Comparison of ENCODE assay signal across 15 cellular contexts in genomic region chr12:53952335-53952694, GRCh38. TPM values are rescaled to one million over a fixed set of nuclear protein-coding genes. Genes with fewer than 3 reads are reported as not detected.
DNase-seq lines count a peak whose midpoint lies in the region; ATAC-seq lines count a peak whose summit lies in the region.
"Had no signal": no experiment of that assay in that cellular context is flagged by ENCODE, and none has a peak within 500 bp of the region (broad histone marks: within the 10 kb centered on the region; RNA-seq: fewer than 3 reads in every experiment).

No MANE protein-coding gene starts in this region.

- no peak overlapping the region for H3K18ac ChIP-seq in mesendoderm (ENCODE audit: low read length)

- no peaks in the 10 kb centered on the region for H3K36me3 ChIP-seq in mesendoderm (ENCODE audit: control insufficient read depth, insufficient read depth, low read length)
- H3K36me3 ChIP-seq: breast epithelium had no signal

- no peak overlapping the region for H4K5ac ChIP-seq in mesendoderm (ENCODE audit: low read length)

- no peak overlapping the region for H3K9ac ChIP-seq in mesendoderm (ENCODE audit: low read length)
- H3K9ac ChIP-seq: parathyroid adenoma had no signal

- no peak overlapping the region for H2BK120ac ChIP-seq in mesendoderm (ENCODE audit: low read depth, low read length)

- H3K4ac ChIP-seq in mesendoderm (ENCODE audit: low read depth, low read length): no peak overlapping the region

- H3K27me3 Mint-ChIP-seq in T-helper 1 cell treated with Interleukin-12 subunit alpha and Interleukin-12 subunit beta and Interleukin-4 antibody, amounts not matched to agents 30 μg/mL and 1 μg/mL, for 36 hours (ENCODE audit: low read depth): peaks cover 96% of the 10 kb centered on the region
- H3K27me3 Mint-ChIP-seq in T-helper 17 cell: peaks cover 85% of the 10 kb centered on the region

- DNase-seq in T-helper 1 cell (no peak), T-helper 17 cell (no peak), mesendoderm (peak; percentile 56), T1000 (lab: John Stamatoyannopoulos, UW) (no peak)
- DNase-seq: activated CD4-positive, CD25-positive, alpha-beta regulatory T cell; GDM1; NCI-H1105; NCI-H2227 treated with DMSO at 0.1 percent for 48 hours; stimulated activated CD4-positive, alpha-beta T cell treated with anti-CD3 and anti-CD28 coated beads, Interleukin-12 subunit alpha, Interleukin-12 subunit beta, amount 100 ng/mL, for 4 hours had no signal

- no peaks in the 10 kb centered on the region for H3K79me2 ChIP-seq in mesendoderm (ENCODE audit: control insufficient read depth, insufficient read depth, low read length)
- H3K79me2 ChIP-seq: parathyroid adenoma had no signal

- peak overlapping the region; percentile 31 for H3K27ac Mint-ChIP-seq in T-helper 1 cell treated with Interleukin-12 subunit alpha and Interleukin-12 subunit beta and Interleukin-4 antibody, amounts not matched to agents 30 μg/mL and 1 μg/mL, for 36 hours
- peak overlapping the region; percentile 93 for H3K27ac Mint-ChIP-seq in T-helper 17 cell

- H3K9me3 ChIP-seq in T-helper 17 cell (ENCODE audit: control insufficient read depth, low read length, poor library complexity, severe bottlenecking): no peaks in the 10 kb centered on the region
- H3K9me3 ChIP-seq: breast epithelium had no signal

- H2BK5ac ChIP-seq in mesendoderm (ENCODE audit: low read length): no peak overlapping the region

- ATAC-seq in T-helper 17 cell (no peak), HG03095 (IDR thresholded peaks at IDR 0.05; ENCODE audit: unreplicated experiment) (no peak)

- H2AK5ac ChIP-seq in mesendoderm (ENCODE audit: low read length): no peak overlapping the region

- no peak overlapping the region for H3K23ac ChIP-seq in mesendoderm (ENCODE audit: low read length)

- H3K4me1 Mint-ChIP-seq in T-helper 1 cell treated with Interleukin-12 subunit alpha and Interleukin-12 subunit beta and Interleukin-4 antibody, amounts not matched to agents 30 μg/mL and 1 μg/mL, for 36 hours (ENCODE audit: low read depth): peaks cover 10% of the 10 kb centered on the region
- H3K4me1 Mint-ChIP-seq in T-helper 17 cell: peaks cover 25% of the 10 kb centered on the region

- H3K9me3 Mint-ChIP-seq in T-helper 1 cell treated with Interleukin-12 subunit alpha and Interleukin-12 subunit beta and Interleukin-4 antibody, amounts not matched to agents 30 μg/mL and 1 μg/mL, for 36 hours: no peaks in the 10 kb centered on the region

- no peak overlapping the region for H2BK15ac ChIP-seq in mesendoderm (replicated peaks; ENCODE audit: low read depth)

- WGBS in mesendoderm (ENCODE audit: extremely low coverage, insufficient coverage, low lambda C conversion rate): no CpG with 5 or more reads among the region's 13 CpGs

- H3K4me3 Mint-ChIP-seq in T-helper 1 cell treated with Interleukin-12 subunit alpha and Interleukin-12 subunit beta and Interleukin-4 antibody, amounts not matched to agents 30 μg/mL and 1 μg/mL, for 36 hours: no peak overlapping the region
- H3K4me3 Mint-ChIP-seq in T-helper 17 cell: peak overlapping the region; percentile 65

- H3K56ac ChIP-seq in mesendoderm (ENCODE audit: low read length): no peak overlapping the region

- peaks cover 97% of the 10 kb centered on the region for H3K27me3 ChIP-seq in mesendoderm (ENCODE audit: insufficient read depth, low read length, poor library complexity)

- H3K4me2 ChIP-seq in mesendoderm (ENCODE audit: low read length): no peak overlapping the region

- H3K27ac ChIP-seq in mesendoderm (ENCODE audit: low read depth, low read length): no peak overlapping the region
- H3K27ac ChIP-seq: breast epithelium, parathyroid adenoma had no signal

- H3K4me1 ChIP-seq in mesendoderm (ENCODE audit: control insufficient read depth, low read depth, low read length): no peaks in the 10 kb centered on the region
- H3K4me1 ChIP-seq: breast epithelium, parathyroid adenoma had no signal

- H4K8ac ChIP-seq in mesendoderm (ENCODE audit: low read depth, low read length): no peak overlapping the region

- peaks cover 2% of the 10 kb centered on the region for H3K36me3 Mint-ChIP-seq in T-helper 1 cell treated with Interleukin-12 subunit alpha and Interleukin-12 subunit beta and Interleukin-4 antibody, amounts not matched to agents 30 μg/mL and 1 μg/mL, for 36 hours (ENCODE audit: low read depth)
- peaks cover 6% of the 10 kb centered on the region for H3K36me3 Mint-ChIP-seq in T-helper 17 cell (ENCODE audit: low read depth)

- H3K4me3 ChIP-seq in mesendoderm (ENCODE audit: low read length): no peak overlapping the region

- H3K79me1 ChIP-seq in mesendoderm (ENCODE audit: low read length): no peaks in the 10 kb centered on the region

RNA-seq across cellular contexts. Expression of gene HOXC12, which starts 2.4 kb away (rescaled TPM):
- total RNA-seq in T-helper 17 cell: not detected
- polyA plus RNA-seq in mesendoderm (2013, experiment 1 of 2): not detected
- polyA plus RNA-seq in mesendoderm (2013, experiment 2 of 2): not detected
- total RNA-seq: frontal cortex, temporal lobe had no signal

RNA-seq across cellular contexts. Expression of gene HOXC13, which starts 13.7 kb away (rescaled TPM):
- not detected for total RNA-seq in T-helper 17 cell
- 0.03 TPM for polyA plus RNA-seq in mesendoderm (2013, experiment 1 of 2)
- polyA plus RNA-seq in mesendoderm (2013, experiment 2 of 2): 0.03 TPM
- total RNA-seq: frontal cortex, temporal lobe had no signal

RNA-seq across cellular contexts. Expression of gene HOXC11, which starts 20.6 kb away (rescaled TPM):
- not detected for total RNA-seq in T-helper 17 cell
- polyA plus RNA-seq in mesendoderm (2013, experiment 1 of 2): not detected
- polyA plus RNA-seq in mesendoderm (2013, experiment 2 of 2): not detected
- total RNA-seq: frontal cortex, temporal lobe had no signal

RNA-seq across cellular contexts. Expression of gene HOTAIR, which starts 22.4 kb away (rescaled TPM):
- total RNA-seq in T-helper 17 cell: not detected
- not detected for polyA plus RNA-seq in mesendoderm (2013, experiment 1 of 2)
- not detected for polyA plus RNA-seq in mesendoderm (2013, experiment 2 of 2)
- total RNA-seq: frontal cortex, temporal lobe had no signal

RNA-seq across cellular contexts. Expression of gene HOXC10, which starts 32.6 kb away (rescaled TPM):
- total RNA-seq in T-helper 17 cell: not detected
- polyA plus RNA-seq in mesendoderm (2013, experiment 1 of 2): not detected
- not detected for polyA plus RNA-seq in mesendoderm (2013, experiment 2 of 2)
- total RNA-seq: frontal cortex, temporal lobe had no signal
